In genomic region chr16:66225696-66226095, GRCh38 we compare ENCODE assay signal across 26 cellular contexts.
"Had no signal": no experiment of that assay in that cellular context is flagged by ENCODE, and none has a peak within 500 bp of the region (broad histone marks: within the 10 kb centered on the region; RNA-seq: fewer than 3 reads in every experiment).

No MANE protein-coding gene starts in this region.

- ATAC-seq: naive thymus-derived CD8-positive, alpha-beta T cell; natural killer cell treated with Interleukin-12 subunit alpha and Interleukin-12 subunit beta and Interleukin-15 and Interleukin-18, amount 100 ng/mL, for 72 hours; pancreas had no signal

- H3K9me3 ChIP-seq: pancreas, psoas muscle, right lobe of liver, spleen, stomach, thoracic aorta, thyroid gland, tibial nerve, upper lobe of left lung, vagina had no signal

- H3K27me3 ChIP-seq: pancreas, right lobe of liver, thyroid gland, tibial nerve, upper lobe of left lung, vagina had no signal

- H3K4me2 ChIP-seq: smooth muscle cell had no signal

- H3K27ac ChIP-seq: pancreas, psoas muscle, right lobe of liver, stomach, thoracic aorta, thyroid gland, tibial nerve, upper lobe of left lung, vagina had no signal

- H3K36me3 ChIP-seq: pancreas, right lobe of liver, spleen, stomach, thoracic aorta, thyroid gland, tibial nerve, upper lobe of left lung, vagina had no signal

- DNase-seq: naive B cell; naive thymus-derived CD8-positive, alpha-beta T cell; nephron progenitor cell; nucleus accumbens; pancreas; psoas muscle; right cardiac atrium; spleen; stimulated activated CD4-positive, alpha-beta T cell treated with anti-CD3 and anti-CD28 coated beads, Interleukin-12 subunit alpha, Interleukin-12 subunit beta, amount 100 ng/mL, for 4 hours; stimulated activated CD4-positive, alpha-beta T cell treated with anti-CD3 and anti-CD28 coated beads, Interleukin-1b, Interleukin-23, amount 100 ng/mL, for 48 hours; stimulated activated CD4-positive, alpha-beta T cell treated with anti-CD3 and anti-CD28 coated beads, Interleukin-4, amount 100 ng/mL, for 1 hour; stimulated activated CD4-positive, alpha-beta T cell treated with anti-CD3 and anti-CD28 coated beads, Interleukin-4, amount 100 ng/mL, for 4 hours; stimulated activated CD8-positive, alpha-beta memory T cell treated with anti-CD3 and anti-CD28 coated beads, Interleukin-4, amount 100 ng/mL, for 48 hours; stimulated activated naive CD4-positive, alpha-beta T cell; stimulated activated naive CD8-positive, alpha-beta T cell treated with anti-CD3 and anti-CD28 coated beads, Interleukin-15, Interleukin-2, amounts not matched to agents 100 U/mL and 50 U/mL, for 24 hours; stomach; thyroid gland; trophoblast cell had no signal

- H3K4me1 ChIP-seq: pancreas, psoas muscle, right lobe of liver, thyroid gland, vagina had no signal

- H3K4me3 ChIP-seq: pancreas, psoas muscle, right lobe of liver, skin epidermis, smooth muscle cell, spleen, stomach, thoracic aorta, thyroid gland, tibial nerve, upper lobe of left lung, vagina had no signal
